In the genomic region with DNA sequence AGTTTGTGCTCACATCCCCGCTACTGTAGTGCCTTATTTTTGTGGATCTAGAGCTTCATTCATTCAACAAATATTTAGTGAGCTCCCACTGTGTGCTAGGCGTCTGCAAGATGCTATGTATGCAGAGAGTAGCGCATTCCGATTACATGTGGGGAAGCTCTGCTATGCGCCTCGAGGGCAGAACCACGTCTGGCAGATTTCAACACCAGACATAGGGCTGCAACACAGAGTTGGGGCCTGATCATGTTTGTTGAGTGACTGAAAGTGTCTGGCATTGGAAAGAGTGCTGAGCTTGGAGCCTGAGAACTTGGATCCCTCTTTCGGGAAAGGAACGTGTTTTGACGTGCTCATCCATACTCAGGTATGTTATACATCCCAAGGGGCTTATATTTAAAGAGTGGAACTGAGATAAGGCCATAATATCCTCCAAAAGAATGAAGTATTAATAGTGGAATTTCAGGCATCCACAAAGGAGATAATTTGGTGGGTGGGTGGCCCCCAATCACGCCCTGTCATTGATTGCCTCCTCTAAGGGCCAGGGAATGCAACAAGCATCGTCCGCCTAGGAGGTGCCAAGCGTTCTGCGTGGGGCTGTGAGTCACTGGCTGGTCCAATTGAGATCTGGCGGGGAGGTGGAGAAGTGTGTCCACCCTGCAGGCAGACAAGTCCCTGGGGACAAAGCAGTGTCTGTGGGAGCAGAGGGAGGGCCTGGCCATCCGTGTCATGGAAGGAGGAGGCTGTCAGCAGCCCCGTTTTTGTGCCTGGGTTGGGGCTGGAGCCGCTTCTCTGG, we compare ENCODE assay signal across 19 cellular contexts.
DNase-seq lines count a peak whose midpoint lies in the region; FAIRE-seq and TF ChIP-seq lines count a peak whose summit lies in the region.
"Had no signal": no experiment of that assay in that cellular context is flagged by ENCODE, and none has a peak within 500 bp of the region (broad histone marks: within the 10 kb centered on the region; RNA-seq: fewer than 3 reads in every experiment).

No MANE protein-coding gene starts in this region.

- H3K9ac ChIP-seq in H1 (replicated peaks in 1 of 4; ENCODE audit: extremely low read depth in 1 of 4, low read depth in 3 of 4, low read length in 3 of 4) (no peak overlapping the region), neural progenitor cell (no peak overlapping the region)

- H3K56ac ChIP-seq in H1 (replicated peaks; ENCODE audit: insufficient read length, low read depth, low read length), result no peak overlapping the region

- peak; percentile 22 for DNase-seq in COLO829 (ENCODE audit: low spot score)
- DNase-seq in NCI-H226, result peak; percentile 88
- no peak for DNase-seq in H1 (ENCODE audit: low read depth in 1 of 2, low spot score in 2 of 2)
- no peak for DNase-seq in neural progenitor cell (ENCODE audit: low spot score)
- DNase-seq in stimulated activated CD4-positive, alpha-beta T cell treated with anti-CD3 and anti-CD28 coated beads, Interleukin-15, amount 100 ng/mL, for 24 hours, result no peak
- DNase-seq in retina, result no peak
- no peak for DNase-seq in small intestine
- DNase-seq in hippocampal formation (lab: John Stamatoyannopoulos, UW), result no peak
- DNase-seq: activated CD4-positive, alpha-beta T cell treated with anti-CD3 and anti-CD28 coated beads for 36 hours; activated T-cell treated with anti-CD3 and anti-CD28 coated beads, Interleukin-2, amount 50 U/mL, for 1 hour; amygdala; dorsolateral prefrontal cortex; NCI-H1417 treated with DMSO at 0.1 percent for 48 hours; NCI-H510A treated with DMSO at 0.1 percent for 48 hours had no signal

- H3K36me3 Mint-ChIP-seq in neural progenitor cell, result no peaks in the 10 kb centered on the region
- H3K36me3 Mint-ChIP-seq: IgD-negative memory B cell had no signal

- CTCF ChIA-PET in H1 (lab: Charles Lee; ENCODE audit: partially characterized antibody), result interaction anchor here (0.6 to 2.8 kb wide), 12 partner anchors 15 to 286 kb away, joined by 3 to 14 read pairs (median 3); no protein-coding TSS in a partner anchor

- no peak overlapping the region for H4K8ac ChIP-seq in H1 (ENCODE audit: extremely low read depth, insufficient read depth, low read length)

- FAIRE-seq in H1 (lab: Jason Lieb, UNC) (no peak), small intestine (lab: Jason Lieb, UNC) (no peak)
- FAIRE-seq: RCC 7860 had no signal

- no peaks in the 10 kb centered on the region for H3K79me1 ChIP-seq in H1 (ENCODE audit: low read depth, low read length)

- peak overlapping the region; percentile 55; the same call in 1 of the 2 replicates for H2BK12ac ChIP-seq in H1 (ENCODE audit: low read depth, low read length)

- H4K91ac ChIP-seq in H1 (replicated peaks; ENCODE audit: insufficient read length, low read length), result no peak overlapping the region

- H3K79me2 ChIP-seq in H1 (ENCODE audit: control insufficient read depth in 1 of 2, insufficient read depth in 2 of 2, low read length in 2 of 2) (no peaks in the 10 kb centered on the region), neural progenitor cell (ENCODE audit: low read depth) (no peaks in the 10 kb centered on the region)

- WGBS in H1 (ENCODE audit: extremely low coverage in 1 of 2, insufficient coverage in 1 of 2, insufficient read length in 1 of 2, insufficient replicate concordance in 2 of 2, low coverage in 1 of 2, low lambda C conversion rate in 2 of 2, missing lambda C conversion rate in 1 of 2), 2 experiments, result 81% methylated on average over 19 of the region's 19 CpGs; no CpG with 5 or more reads in 1 of the 2 experiments
- WGBS in small intestine, 3 donors, result 69 to 76% (median 74%) methylated on average over 18 to 19 of the region's 19 CpGs

- H3K18ac ChIP-seq in H1 (ENCODE audit: extremely low read depth, low read length), result no peak overlapping the region

- peaks cover 14% of the 10 kb centered on the region for H3K27me3 Mint-ChIP-seq in neural progenitor cell (ENCODE audit: insufficient read depth, low read depth)

- no peaks in the 10 kb centered on the region for H3K36me3 ChIP-seq in H1 (ENCODE audit: control insufficient read depth in 2 of 4, insufficient read depth in 4 of 4, low read length in 3 of 4)
- H3K36me3 ChIP-seq in neural progenitor cell, result no peaks in the 10 kb centered on the region
- no peaks in the 10 kb centered on the region for H3K36me3 ChIP-seq in small intestine (ENCODE audit: control insufficient read depth in 2 of 2, insufficient read depth in 2 of 2, low read length in 2 of 2)
- H3K36me3 ChIP-seq: tibial nerve had no signal

- no peak overlapping the region for H4K5ac ChIP-seq in H1 (ENCODE audit: insufficient read length, low read depth, low read length)

- H2AFZ ChIP-seq in H1 (ENCODE audit: low read length) (no peak overlapping the region), neural progenitor cell (replicated peaks) (no peak overlapping the region)

- H3K9me3 ChIP-seq in H1 (ENCODE audit: insufficient read depth in 2 of 2, low read depth in 1 of 2, low read length in 1 of 2), result no peaks in the 10 kb centered on the region
- no peaks in the 10 kb centered on the region for H3K9me3 ChIP-seq in neural progenitor cell (ENCODE audit: low read depth)
- H3K9me3 ChIP-seq in small intestine (ENCODE audit: control insufficient read depth, low read depth), result no peaks in the 10 kb centered on the region
- H3K9me3 ChIP-seq: tibial nerve had no signal

- H3K14ac ChIP-seq in H1 (ENCODE audit: insufficient read length), result no peak overlapping the region

- H2BK120ac ChIP-seq in H1 (replicated peaks; ENCODE audit: low read depth, low read length), result no peak overlapping the region

- no peak overlapping the region for H3K4me3 Mint-ChIP-seq in neural progenitor cell
- H3K4me3 Mint-ChIP-seq: activated CD4-positive, alpha-beta T cell treated with anti-CD3 and anti-CD28 coated beads for 36 hours; IgD-negative memory B cell; T-helper 1 cell treated with Interleukin-12 subunit alpha and Interleukin-12 subunit beta and Interleukin-4 antibody, amounts not matched to agents 30 μg/mL and 1 μg/mL, for 36 hours had no signal

- TF ChIP-seq CTCF in H1 (IDR thresholded peaks at IDR 0.05; ENCODE audit: control extremely low read depth in 1 of 3, insufficient read depth in 1 of 3, low read depth in 1 of 3, low read length in 3 of 3) (no peak), neural progenitor cell (IDR thresholded peaks at IDR 0.05) (no peak)

- H3K9me3 Mint-ChIP-seq in neural progenitor cell, result no peaks in the 10 kb centered on the region
- H3K9me3 Mint-ChIP-seq: IgD-negative memory B cell; T-helper 1 cell treated with Interleukin-12 subunit alpha and Interleukin-12 subunit beta and Interleukin-4 antibody, amounts not matched to agents 30 μg/mL and 1 μg/mL, for 36 hours had no signal

- no peak overlapping the region for H3K23ac ChIP-seq in H1 (ENCODE audit: insufficient read length)

- TF ChIP-seq POLR2A in H1 (IDR thresholded peaks at IDR 0.05; ENCODE audit: control extremely low read depth in 1 of 2, low read depth in 2 of 2, low read length in 2 of 2), result no peak

- H3K27ac Mint-ChIP-seq in neural progenitor cell, result peak overlapping the region; percentile 75
- H3K27ac Mint-ChIP-seq: activated CD4-positive, alpha-beta T cell treated with anti-CD3 and anti-CD28 coated beads for 36 hours; IgD-negative memory B cell; T-helper 1 cell treated with Interleukin-12 subunit alpha and Interleukin-12 subunit beta and Interleukin-4 antibody, amounts not matched to agents 30 μg/mL and 1 μg/mL, for 36 hours had no signal

- H3K4me2 ChIP-seq in H1 (ENCODE audit: insufficient read depth in 1 of 2, low read depth in 2 of 2, low read length in 2 of 2), result no peak overlapping the region
- no peak overlapping the region for H3K4me2 ChIP-seq in neural progenitor cell

- no peak overlapping the region for H3K4ac ChIP-seq in H1 (replicated peaks; ENCODE audit: insufficient read length, low read depth, low read length)

- no peaks in the 10 kb centered on the region for H3K23me2 ChIP-seq in H1 (ENCODE audit: low read depth, low read length)

- H3F3A ChIP-seq in neural progenitor cell (ENCODE audit: low read depth), result no peaks in the 10 kb centered on the region

- H2AK5ac ChIP-seq in H1 (ENCODE audit: low read depth, low read length), result no peak overlapping the region

- no peak for TF ChIP-seq EP300 in H1 (IDR thresholded peaks at IDR 0.05; ENCODE audit: borderline replicate concordance in 1 of 2, low read depth in 2 of 2, low read length in 2 of 2)

- H3K27ac ChIP-seq in H1 (ENCODE audit: low read depth, low read length), result no peak overlapping the region
- no peak overlapping the region for H3K27ac ChIP-seq in neural progenitor cell
- no peak overlapping the region for H3K27ac ChIP-seq in small intestine (ENCODE audit: low read depth in 1 of 2, low read length in 1 of 2)
- H3K27ac ChIP-seq: C4-2B, dorsolateral prefrontal cortex, tibial nerve had no signal

- H3K4me1 ChIP-seq in H1 (replicated peaks in 1 of 4; ENCODE audit: control insufficient read depth in 3 of 4, insufficient read depth in 4 of 4, low read length in 3 of 4) (peaks cover 0 to 5% (median 2%) of the 10 kb centered on the region in 4 experiments; a peak in 2 of 7 replicates), neural progenitor cell (no peaks in the 10 kb centered on the region), small intestine (ENCODE audit: control insufficient read depth in 2 of 2, insufficient read depth in 1 of 2, low read depth in 1 of 2, low read length in 1 of 2) (no peaks in the 10 kb centered on the region)
- H3K4me1 ChIP-seq: tibial nerve had no signal

- H4K20me1 ChIP-seq in H1 (replicated peaks in 1 of 2; ENCODE audit: control insufficient read depth in 1 of 2, insufficient read depth in 2 of 2, low read length in 2 of 2) (no peaks in the 10 kb centered on the region), neural progenitor cell (ENCODE audit: low read depth) (no peaks in the 10 kb centered on the region)

- no peak for TF ChIP-seq RAD21 in H1 (IDR thresholded peaks at IDR 0.05 in 1 of 2, conservative IDR thresholded peaks at IDR 0.05 in 1 of 2; ENCODE audit: low read depth in 2 of 2, low read length in 2 of 2)

- H3K27me3 ChIP-seq in H1 (replicated peaks in 1 of 4; ENCODE audit: control insufficient read depth in 3 of 4, extremely low read depth in 1 of 4, insufficient read depth in 3 of 4, low read length in 3 of 4) (no peaks in the 10 kb centered on the region), neural progenitor cell (no peaks in the 10 kb centered on the region), small intestine (ENCODE audit: control insufficient read depth in 2 of 2, insufficient read depth in 2 of 2, low read length in 2 of 2) (no peaks in the 10 kb centered on the region)

- H2BK5ac ChIP-seq in H1 (ENCODE audit: low read depth, low read length), result peak overlapping the region; percentile 26; the same call in 1 of the 2 replicates

- peaks cover 10% of the 10 kb centered on the region for H3K4me1 Mint-ChIP-seq in neural progenitor cell
- H3K4me1 Mint-ChIP-seq: activated CD4-positive, alpha-beta T cell treated with anti-CD3 and anti-CD28 coated beads for 36 hours; IgD-negative memory B cell had no signal

- POLR2A ChIA-PET in H1 (lab: Charles Lee; ENCODE audit: partially characterized antibody), result no interaction called here

- H3K4me3 ChIP-seq in H1 (ENCODE audit: extremely low read depth in 1 of 4, insufficient read depth in 2 of 4, low read depth in 3 of 4, low read length in 4 of 4) (no peak overlapping the region), neural progenitor cell (no peak overlapping the region), small intestine (ENCODE audit: low read depth in 1 of 2, low read length in 2 of 2) (no peak overlapping the region)
- H3K4me3 ChIP-seq: dorsolateral prefrontal cortex, tibial nerve had no signal

- peak overlapping the region; percentile 66; the same call in 1 of the 2 replicates for H2BK20ac ChIP-seq in H1 (ENCODE audit: low read length)

- no peak overlapping the region for H2BK15ac ChIP-seq in H1 (ENCODE audit: low read length)

Comparison
In these comparisons a context has a peak if more than half of its experiments do, and no peak if none do; other contexts are left out.
1. DNase-seq: peak in COLO829 (single experiment) and NCI-H226 (single experiment); none in H1 (0 of 2), neural progenitor cell (single experiment), stimulated activated CD4-positive, alpha-beta T cell treated with anti-CD3 and anti-CD28 coated beads, Interleukin-15, amount 100 ng/mL, for 24 hours (single experiment), retina (single experiment), small intestine (single experiment) and hippocampal formation (0 of 2).